9 cellular contexts compared by ENCODE assay signal in the genomic region with DNA sequence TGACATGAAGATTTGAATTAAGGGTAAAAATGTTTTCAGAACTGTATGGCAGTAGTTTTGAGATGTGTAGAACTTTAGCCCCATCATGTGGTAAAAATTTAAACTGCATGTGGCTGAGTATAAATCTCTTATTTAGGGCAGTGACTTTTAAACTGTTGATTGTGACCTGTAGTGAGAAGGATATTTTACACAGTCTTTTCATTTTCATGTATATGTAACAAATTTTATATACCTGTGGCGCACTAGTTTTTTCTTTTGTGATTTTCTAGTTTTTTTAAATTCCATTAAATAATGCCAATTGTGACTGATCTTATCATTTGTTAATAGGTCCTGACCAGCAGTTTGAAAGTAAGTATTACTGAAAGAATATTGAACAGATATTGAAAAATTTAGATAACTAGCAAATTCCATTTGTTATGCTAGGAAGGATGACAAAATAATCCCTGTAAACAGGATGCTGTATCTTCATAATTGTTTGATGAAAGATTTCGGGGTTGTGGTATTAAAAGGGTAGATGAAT. TPM values are rescaled to one million over a fixed set of nuclear protein-coding genes. Genes with fewer than 3 reads are reported as not detected.
DNase-seq lines count a peak whose midpoint lies in the region; ATAC-seq and TF ChIP-seq lines count a peak whose summit lies in the region.
"Had no signal": no experiment of that assay in that cellular context is flagged by ENCODE, and none has a peak within 500 bp of the region (broad histone marks: within the 10 kb centered on the region; RNA-seq: fewer than 3 reads in every experiment).

No MANE protein-coding gene starts in this region.

- H3K27ac ChIP-seq in lung (ENCODE audit: low read depth in 1 of 2, low read length in 1 of 2), result no peak overlapping the region
- H3K27ac ChIP-seq: SJSA1 had no signal

- no peaks in the 10 kb centered on the region for H3K4me1 ChIP-seq in lung (ENCODE audit: control insufficient read depth in 2 of 2, insufficient read depth in 2 of 2, low read length in 2 of 2)

- no peaks in the 10 kb centered on the region for H3K9me3 ChIP-seq in lung (ENCODE audit: control insufficient read depth in 2 of 2, insufficient read depth in 1 of 2, low read length in 1 of 2)
- H3K9me3 ChIP-seq: SJSA1 had no signal

- TF ChIP-seq EP300 in Ishikawa (IDR thresholded peaks at IDR 0.05; ENCODE audit: borderline replicate concordance), result no peak

- TF ChIP-seq RAD21 in Ishikawa (IDR thresholded peaks at IDR 0.05; ENCODE audit: low read depth), result peak; percentile 78

- H3K36me3 ChIP-seq in lung (ENCODE audit: control insufficient read depth in 2 of 2, insufficient read depth in 2 of 2, low read length in 2 of 2), result peaks cover 0 to 4% of the 10 kb centered on the region in 2 donors

- DNase-seq in AML-193 (lab: John Stamatoyannopoulos, UW) (peak; percentile 65 to 68), GM12865 (ENCODE audit: low read depth) (peak; percentile 75), SK-MEL-5 (ENCODE audit: low read depth, low spot score) (peak; percentile 72), dermis blood vessel endothelial cell (peak; percentile 81), lung (ENCODE audit: low spot score) (no peak), GM19240 (ENCODE audit: insufficient read length, low spot score) (no peak)

- TF ChIP-seq CTCF in GM12865 (IDR thresholded peaks at IDR 0.05; ENCODE audit: insufficient read depth, low read depth, low read length, missing control alignments) (peak; percentile 65), lung (IDR thresholded peaks at IDR 0.05; ENCODE audit: control extremely low read depth, extremely low read depth) (peak; percentile 93)

- H3K4me3 ChIP-seq in GM12865 (ENCODE audit: low read depth, low read length) (no peak overlapping the region), lung (no peak overlapping the region)
- H3K4me3 ChIP-seq: SJSA1 had no signal

- in situ Hi-C loops in SK-MEL-5 (cut with HindIII; ENCODE audit: low pct_unique_long_range_greater_than_20kb, low sequenced_read_pairs), result no loop called here

- 81 to 86% methylated on average over 2 of the region's 2 CpGs for WGBS in lung, 2 donors

- no peak for ATAC-seq in lung (ENCODE audit: insufficient read depth, low FRiP score)
- ATAC-seq in GM21381 (IDR thresholded peaks at IDR 0.05; ENCODE audit: unreplicated experiment), result no peak

- no peaks in the 10 kb centered on the region for H3K27me3 ChIP-seq in lung (ENCODE audit: control insufficient read depth, insufficient read depth)
- H3K27me3 ChIP-seq: SJSA1 had no signal

TF ChIP-seq in Ishikawa, 13 proteins besides CTCF, POLR2A, EP300 and RAD21:
- TF ChIP-seq TEAD4 (IDR thresholded peaks at IDR 0.05), result peak; percentile 57; the same call in 1 of the 2 replicates
- TF ChIP-seq, protein P1, sequence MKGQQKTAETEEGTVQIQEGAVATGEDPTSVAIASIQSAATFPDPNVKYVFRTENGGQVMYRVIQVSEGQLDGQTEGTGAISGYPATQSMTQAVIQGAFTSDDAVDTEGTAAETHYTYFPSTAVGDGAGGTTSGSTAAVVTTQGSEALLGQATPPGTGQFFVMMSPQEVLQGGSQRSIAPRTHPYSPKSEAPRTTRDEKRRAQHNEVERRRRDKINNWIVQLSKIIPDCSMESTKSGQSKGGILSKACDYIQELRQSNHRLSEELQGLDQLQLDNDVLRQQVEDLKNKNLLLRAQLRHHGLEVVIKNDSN (IDR thresholded peaks at IDR 0.05), result no peak
TF ChIP-seq in Ishikawa: peak in this region for 1.

RNA-seq across cellular contexts. Expression of a gene that starts 47.2 kb away (rescaled TPM):
- total RNA-seq in SK-MEL-5 (2014; rRNA removed; shearing (Covaris generic)), result 65.2 and 69.9 TPM in 2 replicates
- polyA plus RNA-seq in SK-MEL-5 (2015; cell fraction: cytosol; rRNA removed), result 30.9 and 37.9 TPM in 2 replicates
- 58.8 and 89.1 TPM in 2 replicates for polyA plus RNA-seq in SK-MEL-5 (2015; cell fraction: nucleus; rRNA removed)
- total RNA-seq in dermis blood vessel endothelial cell (78.0 and 86.4 TPM in 2 replicates), lung (100 to 1,000 TPM in 1 of 2 donors, 10 to 100 TPM in 1; 49.6 to 159 TPM)
- polyA plus RNA-seq in lung, result 10 to 100 TPM; 42.6 to 49.3 TPM

Comparison
In these comparisons a context has a peak if more than half of its experiments do, and no peak if none do; other contexts are left out.
1. DNase-seq: peak in AML-193 (2 of 2), GM12865 (single experiment), SK-MEL-5 (single experiment) and dermis blood vessel endothelial cell (single experiment); none in lung (single experiment) and GM19240 (single experiment).